Comparison of ENCODE assay signal across 3 cellular contexts in the genomic region with DNA sequence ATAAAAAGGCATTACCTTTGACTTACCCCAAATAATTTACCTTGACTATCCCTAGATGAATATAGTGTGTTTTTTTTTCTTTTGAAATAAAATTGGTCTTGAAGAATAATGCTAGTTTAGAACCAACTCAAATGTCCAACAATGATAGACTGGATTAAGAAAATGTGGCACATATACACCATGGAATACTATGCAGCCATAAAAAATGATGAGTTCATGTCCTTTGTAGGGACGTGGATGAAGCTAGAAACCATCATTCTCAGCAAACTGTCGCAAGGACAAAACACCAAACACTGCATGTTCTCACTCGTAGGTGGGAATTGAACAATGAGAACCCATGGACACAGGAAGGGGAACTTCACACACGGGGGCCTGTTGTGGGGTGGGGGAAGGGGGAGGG.
DNase-seq lines count a peak whose midpoint lies in the region; ATAC-seq, FAIRE-seq and TF ChIP-seq lines count a peak whose summit lies in the region.
"Not testable (repeated sequence)": the region's sequence is repeated elsewhere in the genome, so short reads cannot be mapped to it uniquely, and the experiment has no call there.

No MANE protein-coding gene starts in this region.

- not testable (repeated sequence) for TF ChIP-seq POLR2A in K562 (conservative IDR thresholded peaks at IDR 0.05)

- FAIRE-seq in K562 (lab: Jason Lieb, UNC) = not testable (repeated sequence)

- not testable (repeated sequence) for H3K4me1 ChIP-seq in HEK293 (ENCODE audit: control insufficient read depth, insufficient read depth, low read length); K562 (replicated peaks in 1 of 2; ENCODE audit: control insufficient read depth in 2 of 2, insufficient read depth in 2 of 2, low read length in 2 of 2)

- peak overlapping the region; percentile 61 for H3K27ac Mint-ChIP-seq in stimulated activated naive CD8-positive, alpha-beta T cell treated with anti-CD3 and anti-CD28 coated beads, Interleukin-15, Interleukin-2, amounts not matched to agents 100 ng/mL and 50 ng/mL, for 24 hours

- not testable (repeated sequence) for H3K36me3 ChIP-seq in HEK293 (ENCODE audit: control insufficient read depth in 2 of 2, insufficient read depth in 1 of 2, low read length in 2 of 2); K562 (ENCODE audit: control insufficient read depth, insufficient read depth, low read length)

- H2AFZ ChIP-seq in K562 (ENCODE audit: low read depth, low read length) = not testable (repeated sequence)

- POLR2A ChIA-PET in HEK293 (lab: Yijun Ruan, JAX) = not testable (repeated sequence)
- POLR2A ChIA-PET in K562 (lab: Yijun Ruan, JAX) = interaction anchor here (1.1 to 2.4 kb wide), 2 partner anchors 19 to 131 kb away, joined by 3 to 8 read pairs; a partner anchor contains a TSS

- not testable (repeated sequence) for DNase-seq in K562 (ENCODE audit: extremely low read depth in 1 of 4, low spot score in 3 of 4)

- H3K36me3 Mint-ChIP-seq in stimulated activated naive CD8-positive, alpha-beta T cell treated with anti-CD3 and anti-CD28 coated beads, Interleukin-15, Interleukin-2, amounts not matched to agents 100 ng/mL and 50 ng/mL, for 24 hours (ENCODE audit: low read depth) = not testable (repeated sequence)

- not testable (repeated sequence) for H3K9ac ChIP-seq in K562 (ENCODE audit: insufficient read depth in 1 of 2, low read depth in 2 of 2, low read length in 2 of 2)

- H3K4me1 Mint-ChIP-seq in stimulated activated naive CD8-positive, alpha-beta T cell treated with anti-CD3 and anti-CD28 coated beads, Interleukin-15, Interleukin-2, amounts not matched to agents 100 ng/mL and 50 ng/mL, for 24 hours (ENCODE audit: low read depth) = peaks cover 18% of the 10 kb centered on the region

- H3K4me3 Mint-ChIP-seq in stimulated activated naive CD8-positive, alpha-beta T cell treated with anti-CD3 and anti-CD28 coated beads, Interleukin-15, Interleukin-2, amounts not matched to agents 100 ng/mL and 50 ng/mL, for 24 hours = not testable (repeated sequence)

- TF ChIP-seq EP300 in K562 (IDR thresholded peaks at IDR 0.05; ENCODE audit: low read length) = not testable (repeated sequence)

- BruUV-seq in K562 (replicated peaks; lab: Mats Ljungman, UMichigan) = not testable (repeated sequence)

- CTCF ChIA-PET in HEK293 (lab: Yijun Ruan, JAX) = interaction anchor here (1.6 kb wide), 1 partner anchor 129 kb away, joined by 3 read pairs; no protein-coding TSS in a partner anchor
- CTCF ChIA-PET in K562 (lab: Yijun Ruan, JAX; ENCODE audit: low intra/inter-chr PET ratio) = not testable (repeated sequence)

- not testable (repeated sequence) for H3K4me3 ChIP-seq in HEK293 (ENCODE audit: low read depth, low read length); K562

- intact Hi-C loops in K562 (cut with micrococcal nuclease) = loop anchor here (5.0 to 10.0 kb wide), 3 partner anchors 207 to 1955 kb away; no protein-coding TSS in a partner anchor

- not testable (repeated sequence) for TF ChIP-seq CTCF in HEK293 (tag by site-specific recombination; IDR thresholded peaks at IDR 0.05); K562 (IDR thresholded peaks at IDR 0.05 in 2 of 3, conservative IDR thresholded peaks at IDR 0.05 in 1 of 3; ENCODE audit: insufficient read depth in 2 of 3, low read depth in 1 of 3, low read length in 3 of 3)

- H4K20me1 ChIP-seq in K562 (replicated peaks; ENCODE audit: control insufficient read depth, insufficient read depth, low read length) = not testable (repeated sequence)

- 6% methylated on average over 2 of the region's 4 CpGs for WGBS in K562 (ENCODE audit: insufficient coverage, low coverage, missing lambda C conversion rate)

- H3K9me1 ChIP-seq in K562 (ENCODE audit: control insufficient read depth, insufficient read depth, low read length) = not testable (repeated sequence)

- H3K27ac ChIP-seq in HEK293 (ENCODE audit: extremely low read depth, low read depth, low read length); K562 (ENCODE audit: extremely low read depth, low read depth, low read length): not testable (repeated sequence)

- not testable (repeated sequence) for H3K79me2 ChIP-seq in K562 (ENCODE audit: control insufficient read depth, insufficient read depth, low read length)

- H3K27me3 Mint-ChIP-seq in stimulated activated naive CD8-positive, alpha-beta T cell treated with anti-CD3 and anti-CD28 coated beads, Interleukin-15, Interleukin-2, amounts not matched to agents 100 ng/mL and 50 ng/mL, for 24 hours = not testable (repeated sequence)

- ATAC-seq in K562 = not testable (repeated sequence)

- not testable (repeated sequence) for H3K27me3 ChIP-seq in K562 (ENCODE audit: control insufficient read depth in 2 of 2, insufficient read depth in 2 of 2, low read length in 2 of 2)

- in situ Hi-C loops in K562 (cut with MboI) = loop anchor here (5.0 to 25.0 kb wide), 4 partner anchors 105 to 1947 kb away; a partner anchor contains a TSS

- TF ChIP-seq RAD21 in K562 (CRISPR knock-in tag; conservative IDR thresholded peaks at IDR 0.05 in 1 of 2, IDR thresholded peaks at IDR 0.05 in 1 of 2) = not testable (repeated sequence)

- not testable (repeated sequence) for H3K9me3 Mint-ChIP-seq in stimulated activated naive CD8-positive, alpha-beta T cell treated with anti-CD3 and anti-CD28 coated beads, Interleukin-15, Interleukin-2, amounts not matched to agents 100 ng/mL and 50 ng/mL, for 24 hours

- H3K9me3 ChIP-seq in HEK293 (ENCODE audit: control insufficient read depth, insufficient read depth, low read depth, low read length); K562 (replicated peaks; ENCODE audit: control insufficient read depth, insufficient read depth, low read depth, low read length): not testable (repeated sequence)

- not testable (repeated sequence) for H3K4me2 ChIP-seq in K562 (ENCODE audit: insufficient read depth, low read length)

TF ChIP-seq in HEK293, 187 proteins besides CTCF, POLR2A, EP300 and RAD21:
- TF ChIP-seq ZNF146 (tag by site-specific recombination; IDR thresholded peaks at IDR 0.05) = peak; percentile 89

TF ChIP-seq in K562, 482 proteins besides CTCF, POLR2A, EP300 and RAD21:
- TF ChIP-seq RBM25 (IDR thresholded peaks at IDR 0.05; ENCODE audit: low read depth, low read length, severe bottlenecking) = peak; percentile 38
- TF ChIP-seq ZNF146 (CRISPR knock-in tag; IDR thresholded peaks at IDR 0.05; ENCODE audit: unreplicated experiment) = peak; percentile 61
